In genomic region chr1:7962636-7963377, GRCh38 we compare ENCODE assay signal across 9 cellular contexts. TPM values are rescaled to one million over a fixed set of nuclear protein-coding genes. Genes with fewer than 3 reads are reported as not detected.
DNase-seq lines count a peak whose midpoint lies in the region; ATAC-seq, FAIRE-seq and TF ChIP-seq lines count a peak whose summit lies in the region.
"Had no signal": no experiment of that assay in that cellular context is flagged by ENCODE, and none has a peak within 500 bp of the region (broad histone marks: within the 10 kb centered on the region; RNA-seq: fewer than 3 reads in every experiment).

No MANE protein-coding gene starts in this region.

- H3K27me3 ChIP-seq in heart right ventricle (no peaks in the 10 kb centered on the region), transverse colon (no peaks in the 10 kb centered on the region)

- H3K4me3 ChIP-seq in heart right ventricle, result peak overlapping the region in 9 of 10 donors; percentile 59 to 92 (median 77)
- peak overlapping the region; percentile 97 to 98 for H3K4me3 ChIP-seq in kidney (ENCODE audit: low read length in 2 of 2)
- peak overlapping the region in 1 of 4 donors; percentile 84 for H3K4me3 ChIP-seq in transverse colon

- no peak for TF ChIP-seq POLR2A in transverse colon (IDR thresholded peaks at IDR 0.05)

- DNase-seq in heart right ventricle (no peak), left ventricle myocardium superior (no peak), kidney (peak; percentile 17), transverse colon (no peak), NCI-H1048 (lab: John Stamatoyannopoulos, UW) (no peak), left lobe of liver (ENCODE audit: low spot score) (no peak)

- intact Hi-C loops in heart right ventricle (cut with DNase I), result no loop called here
- intact Hi-C loops in left ventricle myocardium superior (cut with micrococcal nuclease), result no loop called here
- intact Hi-C loops in kidney (cut with DNase I), result no loop called here
- intact Hi-C loops in transverse colon (cut with DNase I; ENCODE audit: low total_unique reads), result no loop called here

- H3K27ac Mint-ChIP-seq in activated naive CD8-positive, alpha-beta T cell, result peak overlapping the region; percentile 99

- no peaks in the 10 kb centered on the region for H3K27me3 Mint-ChIP-seq in activated naive CD8-positive, alpha-beta T cell

- H3K4me1 Mint-ChIP-seq in activated naive CD8-positive, alpha-beta T cell (ENCODE audit: low read depth), result peaks cover 68% of the 10 kb centered on the region

- H3K9me3 ChIP-seq in heart right ventricle (no peaks in the 10 kb centered on the region), kidney (ENCODE audit: control insufficient read depth in 1 of 2, low read length in 2 of 2) (no peaks in the 10 kb centered on the region), transverse colon (no peaks in the 10 kb centered on the region)

- ATAC-seq in heart right ventricle, result no peak
- no peak for ATAC-seq in left ventricle myocardium superior
- ATAC-seq in HG03521 (IDR thresholded peaks at IDR 0.05; ENCODE audit: unreplicated experiment), result no peak
- no peak for ATAC-seq in left lobe of liver

- H3K4me3 Mint-ChIP-seq in activated naive CD8-positive, alpha-beta T cell, result peak overlapping the region; percentile 98

- WGBS in heart right ventricle, 2 donors, result 86 to 89% methylated on average over 11 of the region's 11 CpGs
- 82 to 84% methylated on average over 8 to 11 of the region's 11 CpGs for WGBS in transverse colon (ENCODE audit: low coverage in 1 of 2), 2 donors

- H3K27ac ChIP-seq in heart right ventricle (peak overlapping the region in 6 of 10 donors; percentile 91 to 98 (median 93)), kidney (ENCODE audit: low read depth in 2 of 2, low read length in 2 of 2) (no peak overlapping the region), transverse colon (peak overlapping the region in 3 of 4 donors; percentile 89 to 95 (median 93))

- no peak for TF ChIP-seq EP300 in transverse colon (IDR thresholded peaks at IDR 0.05; ENCODE audit: low read depth)

- no peak for TF ChIP-seq CTCF in heart right ventricle (IDR thresholded peaks at IDR 0.05)
- no peak for TF ChIP-seq CTCF in kidney (IDR thresholded peaks at IDR 0.05; ENCODE audit: borderline replicate concordance, extremely low read depth, insufficient read depth)
- no peak for TF ChIP-seq CTCF in transverse colon (IDR thresholded peaks at IDR 0.05)

- H3K4me1 ChIP-seq in heart right ventricle (peaks cover 3 to 61% (median 44%) of the 10 kb centered on the region in 9 donors), kidney (ENCODE audit: control insufficient read depth in 1 of 2, insufficient read depth in 1 of 2, low read depth in 1 of 2, low read length in 2 of 2) (peaks cover 2 to 3% of the 10 kb centered on the region in 2 donors), transverse colon (peaks cover 13 to 35% (median 17%) of the 10 kb centered on the region in 4 donors)

- H3K9ac ChIP-seq in kidney (ENCODE audit: low read length in 2 of 2), result peak overlapping the region; percentile 63 to 78

- peaks cover 16% of the 10 kb centered on the region for H3K36me3 Mint-ChIP-seq in activated naive CD8-positive, alpha-beta T cell

- H3K9me3 Mint-ChIP-seq in activated naive CD8-positive, alpha-beta T cell (ENCODE audit: low read depth), result no peaks in the 10 kb centered on the region

- in situ Hi-C loops in transverse colon (cut with MboI; ENCODE audit: low pct_ligation_motif_present in 1 of 4, low pct_unique_long_range_greater_than_20kb in 1 of 4, low sequenced_read_pairs in 3 of 4), result no loop called here

- FAIRE-seq in kidney (lab: Jason Lieb, UNC), result no peak
- FAIRE-seq: G401.6 had no signal

- H3K36me3 ChIP-seq in heart right ventricle, result peaks cover 0 to 51% (median 37%) of the 10 kb centered on the region in 9 donors
- peaks cover 10 to 42% of the 10 kb centered on the region in 2 donors for H3K36me3 ChIP-seq in kidney (ENCODE audit: control insufficient read depth in 1 of 2, insufficient read depth in 2 of 2, low read length in 2 of 2)
- peaks cover 0 to 25% (median 12%) of the 10 kb centered on the region in 4 donors for H3K36me3 ChIP-seq in transverse colon

RNA-seq across cellular contexts. Expression of gene PARK7, which starts 1.3 kb away (rescaled TPM):
- total RNA-seq in heart right ventricle (100 to 1,000 TPM; 329 to 411 (median 353) TPM), left ventricle myocardium superior (335 TPM), kidney (239 TPM), transverse colon (100 to 1,000 TPM in 1 of 4 donors, 10 to 100 TPM in 3; 40.4 to 103 (median 82.8) TPM), left lobe of liver (198 TPM)
- polyA plus RNA-seq in heart right ventricle (100 to 1,000 TPM; 322 to 462 TPM), kidney (ENCODE audit: insufficient read depth, low read depth, low replicate concordance) (481 TPM)

RNA-seq across cellular contexts. Expression of gene TNFRSF9, which starts 22.2 kb away (rescaled TPM):
- total RNA-seq in heart right ventricle, result 1 to 10 TPM in 1 of 10 donors, under 1 TPM in 3, not detected in 6; 0.04 to 3.1 (median 0.11) TPM
- under 1 TPM in 1 of 2 donors, not detected in 1; 0.03 TPM for polyA plus RNA-seq in heart right ventricle
- total RNA-seq in left ventricle myocardium superior, result not detected
- total RNA-seq in kidney, result 0.54 TPM
- not detected for polyA plus RNA-seq in kidney (ENCODE audit: insufficient read depth, low read depth, low replicate concordance)
- under 1 TPM in 1 of 4 donors, not detected in 3; 0.48 TPM for total RNA-seq in transverse colon
- 0.03 TPM for total RNA-seq in left lobe of liver

Comparison
In these comparisons a context has a peak if more than half of its experiments do, and no peak if none do; other contexts are left out.
1. H3K27ac ChIP-seq: peak in heart right ventricle (6 of 10) and transverse colon (3 of 4); none in kidney (0 of 2).